8 cellular contexts compared by ENCODE assay signal in the genomic region with DNA sequence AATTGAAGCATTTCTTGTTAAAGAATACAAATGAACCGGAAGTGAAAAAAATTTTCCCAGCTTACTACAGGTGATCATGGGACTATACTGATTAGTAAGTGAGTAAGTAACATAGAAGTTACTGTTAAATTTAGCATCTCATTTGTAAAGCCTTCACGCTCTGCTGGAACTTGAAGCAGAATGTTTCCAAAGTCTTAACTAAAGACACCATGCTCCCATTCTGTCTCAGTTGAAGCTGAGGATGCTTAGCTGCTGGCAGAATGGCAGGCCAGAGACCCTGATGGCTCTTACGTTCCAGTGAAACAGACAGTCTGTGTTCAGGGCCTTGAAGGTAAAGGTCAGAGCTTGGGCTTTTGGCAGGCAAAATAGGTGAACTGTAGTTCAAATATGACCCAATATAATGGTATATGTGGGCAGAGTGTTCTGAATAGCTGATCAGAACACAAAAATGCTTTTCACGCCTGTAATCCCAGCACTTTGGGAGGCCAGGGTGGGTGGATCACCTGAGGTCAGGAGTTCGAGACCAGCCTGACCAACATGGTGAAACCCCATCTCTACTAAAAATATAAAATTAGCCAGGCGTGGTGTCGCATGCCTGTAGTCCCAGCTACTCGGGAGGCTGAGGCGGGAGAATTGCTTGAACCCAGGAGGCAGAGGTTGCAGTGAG. TPM values are rescaled to one million over a fixed set of nuclear protein-coding genes. Genes with fewer than 3 reads are reported as not detected.
DNase-seq lines count a peak whose midpoint lies in the region; ATAC-seq, FAIRE-seq and TF ChIP-seq lines count a peak whose summit lies in the region.
"Not testable (repeated sequence)": the region's sequence is repeated elsewhere in the genome, so short reads cannot be mapped to it uniquely, and the experiment has no call there.

No MANE protein-coding gene starts in this region.

- peak overlapping the region; percentile 30 to 89 (median 76) for H3K4me3 Mint-ChIP-seq in IgD-negative memory B cell

- not testable (repeated sequence) for TF ChIP-seq POLR2A in spleen (IDR thresholded peaks at IDR 0.05)

- H3K27ac ChIP-seq in spleen: peak overlapping the region in 5 of 8 donors; percentile 32 to 58 (median 56)

- H3K4me3 ChIP-seq in spleen: not testable (repeated sequence)

- 77 to 88% (median 84%) methylated on average over 9 of the region's 9 CpGs for WGBS in spleen, 5 donors

- ATAC-seq in GM21576 (IDR thresholded peaks at IDR 0.05; ENCODE audit: unreplicated experiment) (peak; percentile 55), HG03095 (IDR thresholded peaks at IDR 0.05; ENCODE audit: unreplicated experiment) (peak; percentile 47)

- H3K27me3 ChIP-seq in spleen (replicated peaks in 1 of 7): not testable (repeated sequence)

- H3K36me3 Mint-ChIP-seq in IgD-negative memory B cell: not testable (repeated sequence)

- H3K4me1 ChIP-seq in spleen: peaks cover 3 to 99% (median 51%) of the 10 kb centered on the region in 6 donors

- peak; percentile 33 for DNase-seq in GM10266 (ENCODE audit: extremely low spot score)
- DNase-seq in GM18507 (ENCODE audit: extremely low spot score, insufficient read length, low read depth); GM19239 (ENCODE audit: insufficient read length, low spot score); spleen: not testable (repeated sequence)
- peak; percentile 17 for DNase-seq in activated CD8-positive, alpha-beta memory T cell treated with anti-CD3 and anti-CD28 coated beads, Interleukin-2, amount 50 U/mL, for 48 hours

- not testable (repeated sequence) for H3K27me3 Mint-ChIP-seq in IgD-negative memory B cell

- FAIRE-seq in GM18507 (lab: Jason Lieb, UNC): peak; percentile 88
- FAIRE-seq in GM19239 (lab: Jason Lieb, UNC): peak; percentile 64

- peak overlapping the region; percentile 90 to 92 (median 92) for H3K27ac Mint-ChIP-seq in IgD-negative memory B cell

- TF ChIP-seq CTCF in GM10266 (IDR thresholded peaks at IDR 0.05; ENCODE audit: control insufficient read depth, insufficient read depth, low read depth, missing control alignments); spleen (IDR thresholded peaks at IDR 0.05 in 8 of 11, conservative IDR thresholded peaks at IDR 0.05 in 3 of 11): not testable (repeated sequence)

- peaks cover 0 to 62% (median 15%) of the 10 kb centered on the region in 6 donors for H3K36me3 ChIP-seq in spleen

- not testable (repeated sequence) for H3K9me3 ChIP-seq in spleen

- not testable (repeated sequence) for H3K9me3 Mint-ChIP-seq in IgD-negative memory B cell

- intact Hi-C loops in spleen (cut with DNase I; ENCODE audit: low total_unique reads): not testable (repeated sequence)

- H3K4me1 Mint-ChIP-seq in IgD-negative memory B cell: peaks cover 64 to 67% (median 64%) of the 10 kb centered on the region in 3 donors

RNA-seq across cellular contexts. Expression of a gene that starts 9.1 kb away (rescaled TPM):
- polyA plus RNA-seq in IgD-negative memory B cell (17.4 TPM), spleen (10 to 100 TPM; 19.2 to 28.3 (median 26.9) TPM)
- total RNA-seq in spleen: 10 to 100 TPM; 22.0 to 44.6 (median 31.3) TPM

RNA-seq across cellular contexts. Expression of a gene that starts 9.3 kb away (rescaled TPM):
- 4.7 TPM for polyA plus RNA-seq in IgD-negative memory B cell
- 10 to 100 TPM in 2 of 7 donors, 1 to 10 TPM in 5; 3.9 to 15.8 (median 6.6) TPM for total RNA-seq in spleen
- 10 to 100 TPM in 1 of 3 donors, 1 to 10 TPM in 2; 3.8 to 12.3 (median 6.8) TPM for polyA plus RNA-seq in spleen
